In genomic region chr3:52022323-52023100, GRCh38 we compare ENCODE assay signal across 8 cellular contexts. TPM values are rescaled to one million over a fixed set of nuclear protein-coding genes. Genes with fewer than 3 reads are reported as not detected.
DNase-seq lines count a peak whose midpoint lies in the region; TF ChIP-seq lines count a peak whose summit lies in the region.
"Had no signal": no experiment of that assay in that cellular context is flagged by ENCODE, and none has a peak within 500 bp of the region (broad histone marks: within the 10 kb centered on the region; RNA-seq: fewer than 3 reads in every experiment).

No MANE protein-coding gene starts in this region.

- H3K4me3 ChIP-seq in fibroblast of lung (replicated peaks in 1 of 4; ENCODE audit: control extremely low read depth in 1 of 4, insufficient read depth in 1 of 4, low read depth in 3 of 4, low read length in 4 of 4) (no peak overlapping the region), smooth muscle cell (no peak overlapping the region)

- peaks cover 9% of the 10 kb centered on the region for H3F3A ChIP-seq in smooth muscle cell (ENCODE audit: low read depth)

- H3K4me1 ChIP-seq in fibroblast of lung (ENCODE audit: control insufficient read depth, extremely low read depth, insufficient read depth, low read length) (peaks cover 13% of the 10 kb centered on the region), smooth muscle cell (ENCODE audit: low read depth) (peaks cover 9% of the 10 kb centered on the region)

- H3K36me3 ChIP-seq in fibroblast of lung (ENCODE audit: control insufficient read depth, insufficient read depth, low read length): no peaks in the 10 kb centered on the region
- H3K36me3 ChIP-seq in smooth muscle cell (ENCODE audit: low read depth): no peaks in the 10 kb centered on the region

- H4K20me1 ChIP-seq in fibroblast of lung (ENCODE audit: control insufficient read depth, extremely low read depth, insufficient read depth, low read length) (no peaks in the 10 kb centered on the region), smooth muscle cell (ENCODE audit: low read depth) (no peaks in the 10 kb centered on the region)

- DNase-seq in DMS 273 (lab: John Stamatoyannopoulos, UW; ENCODE audit: unreplicated experiment) (peak; percentile 60), DMS 273 treated with DMSO at 0.1 percent for 48 hours (lab: John Stamatoyannopoulos, UW) (no peak), fibroblast of lung (ENCODE audit: low read depth in 2 of 2) (peak in 1 of 2 donors; percentile 42), smooth muscle cell (lab: John Stamatoyannopoulos, UW; ENCODE audit: unreplicated experiment) (no peak), NCI-H2107 treated with DMSO at 0.1 percent for 48 hours (lab: John Stamatoyannopoulos, UW; ENCODE audit: unreplicated experiment) (no peak), HEK293T (ENCODE audit: extremely low spot score) (no peak)

- CTCF ChIA-PET in HEK293T (lab: Yijun Ruan, JAX): interaction anchor here (1.2 to 1.8 kb wide), 2 partner anchors 9 to 18 kb away, joined by 4 to 5 read pairs; no protein-coding TSS in a partner anchor

- H3K9me3 ChIP-seq in fibroblast of lung (ENCODE audit: control insufficient read depth, insufficient read depth, low read depth, low read length): no peaks in the 10 kb centered on the region
- no peaks in the 10 kb centered on the region for H3K9me3 ChIP-seq in smooth muscle cell (replicated peaks; ENCODE audit: low read depth)

- H3K27ac ChIP-seq in fibroblast of lung (ENCODE audit: insufficient read depth, low read length): no peak overlapping the region
- peak overlapping the region; percentile 4 for H3K27ac ChIP-seq in smooth muscle cell (ENCODE audit: low read depth)
- H3K27ac ChIP-seq: 22Rv1, VCaP had no signal

- H3K9ac ChIP-seq in fibroblast of lung (ENCODE audit: insufficient read depth, low read length): no peak overlapping the region
- H3K9ac ChIP-seq in smooth muscle cell (ENCODE audit: low read depth): no peak overlapping the region

- H3K4me2 ChIP-seq in fibroblast of lung (ENCODE audit: extremely low read depth, insufficient read depth, low read length): peak overlapping the region; percentile 25
- H3K4me2 ChIP-seq in smooth muscle cell: peak overlapping the region; percentile 59

- POLR2A ChIA-PET in HEK293T (lab: Yijun Ruan, JAX): interaction anchor here (1.0 to 1.3 kb wide), 2 partner anchors 8 to 33 kb away, joined by 3 to 4 read pairs; partner anchors contain the start of gene DUSP7

- TF ChIP-seq CTCF in fibroblast of lung (conservative IDR thresholded peaks at IDR 0.05 in 1 of 2, IDR thresholded peaks at IDR 0.05 in 1 of 2; ENCODE audit: low read depth in 1 of 2, low read length in 2 of 2) (no peak), smooth muscle cell (IDR thresholded peaks at IDR 0.05; ENCODE audit: borderline replicate concordance, insufficient read depth, poor library complexity, severe bottlenecking) (no peak)

- no peaks in the 10 kb centered on the region for H3K79me2 ChIP-seq in fibroblast of lung (ENCODE audit: control insufficient read depth, insufficient read depth, low read length)
- no peaks in the 10 kb centered on the region for H3K79me2 ChIP-seq in smooth muscle cell (ENCODE audit: low read depth)

- no peak overlapping the region for H2AFZ ChIP-seq in fibroblast of lung (ENCODE audit: low read length)
- no peak overlapping the region for H2AFZ ChIP-seq in smooth muscle cell (ENCODE audit: low read depth)

- no peaks in the 10 kb centered on the region for H3K27me3 ChIP-seq in fibroblast of lung (ENCODE audit: control insufficient read depth, insufficient read depth, low read length)
- H3K27me3 ChIP-seq in smooth muscle cell (ENCODE audit: low read depth): no peaks in the 10 kb centered on the region

- WGBS in smooth muscle cell (ENCODE audit: low lambda C conversion rate): 54% methylated on average over 19 of the region's 20 CpGs

TF ChIP-seq in HEK293T, 16 proteins besides CTCF, POLR2A, EP300 and RAD21:
- TF ChIP-seq FOXA1 (IDR thresholded peaks at IDR 0.05) (no peak), ARNT (IDR thresholded peaks at IDR 0.05) (no peak), CTBP1 (IDR thresholded peaks at IDR 0.05; ENCODE audit: borderline replicate concordance) (no peak), BHLHE40 (IDR thresholded peaks at IDR 0.05; ENCODE audit: borderline replicate concordance) (no peak), FOXM1 (IDR thresholded peaks at IDR 0.05; ENCODE audit: borderline replicate concordance) (no peak), FOXK2 (IDR thresholded peaks at IDR 0.05) (no peak), TARDBP (IDR thresholded peaks at IDR 0.05) (no peak), HDGF (IDR thresholded peaks at IDR 0.05; ENCODE audit: borderline replicate concordance) (no peak), ZNF384 (IDR thresholded peaks at IDR 0.05) (no peak), ELF4 (IDR thresholded peaks at IDR 0.05) (no peak), SUZ12 (IDR thresholded peaks at IDR 0.05) (no peak)
- TF ChIP-seq, protein P1, sequence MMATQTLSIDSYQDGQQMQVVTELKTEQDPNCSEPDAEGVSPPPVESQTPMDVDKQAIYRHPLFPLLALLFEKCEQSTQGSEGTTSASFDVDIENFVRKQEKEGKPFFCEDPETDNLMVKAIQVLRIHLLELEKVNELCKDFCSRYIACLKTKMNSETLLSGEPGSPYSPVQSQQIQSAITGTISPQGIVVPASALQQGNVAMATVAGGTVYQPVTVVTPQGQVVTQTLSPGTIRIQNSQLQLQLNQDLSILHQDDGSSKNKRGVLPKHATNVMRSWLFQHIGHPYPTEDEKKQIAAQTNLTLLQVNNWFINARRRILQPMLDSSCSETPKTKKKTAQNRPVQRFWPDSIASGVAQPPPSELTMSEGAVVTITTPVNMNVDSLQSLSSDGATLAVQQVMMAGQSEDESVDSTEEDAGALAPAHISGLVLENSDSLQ (IDR thresholded peaks at IDR 0.05): no peak

RNA-seq across cellular contexts. Expression of gene RPL29, which starts 26.8 kb away (rescaled TPM):
- 1,076 and 1,351 TPM in 2 replicates for total RNA-seq in fibroblast of lung
- 1,512 and 1,580 TPM in 2 replicates for polyA plus RNA-seq in fibroblast of lung
- 1,612 and 1,638 TPM in 2 replicates for polyA plus RNA-seq in fibroblast of lung (2012)
- 263 and 406 TPM in 2 replicates for polyA minus RNA-seq in fibroblast of lung (ENCODE audit: low replicate concordance)
- total RNA-seq in smooth muscle cell: 1,004 and 1,042 TPM in 2 replicates
- polyA plus RNA-seq in smooth muscle cell: 708 and 743 TPM in 2 replicates

RNA-seq across cellular contexts. Expression of gene DUSP7, which starts 33.9 kb away (rescaled TPM):
- 5.4 and 5.6 TPM in 2 replicates for total RNA-seq in fibroblast of lung
- 23.7 and 26.5 TPM in 2 replicates for polyA plus RNA-seq in fibroblast of lung
- 15.2 and 16.3 TPM in 2 replicates for polyA plus RNA-seq in fibroblast of lung (2012)
- 58.6 and 71.0 TPM in 2 replicates for polyA minus RNA-seq in fibroblast of lung (ENCODE audit: low replicate concordance)
- 25.0 and 26.8 TPM in 2 replicates for total RNA-seq in smooth muscle cell
- polyA plus RNA-seq in smooth muscle cell: 12.4 and 13.3 TPM in 2 replicates

RNA-seq across cellular contexts. Expression of gene ACY1, which starts 39.2 kb away (rescaled TPM):
- total RNA-seq in fibroblast of lung (36.0 and 40.3 TPM in 2 replicates), smooth muscle cell (39.6 and 43.0 TPM in 2 replicates)
- polyA plus RNA-seq in fibroblast of lung (21.4 and 26.9 TPM in 2 replicates), smooth muscle cell (33.8 and 38.4 TPM in 2 replicates)
- polyA plus RNA-seq in fibroblast of lung (2012): 29.7 and 37.8 TPM in 2 replicates
- polyA minus RNA-seq in fibroblast of lung (ENCODE audit: low replicate concordance): 71.1 and 134 TPM in 2 replicates

RNA-seq across cellular contexts. Expression of gene ABHD14A, which starts 47.6 kb away (rescaled TPM):
- total RNA-seq in fibroblast of lung (5.1 and 9.0 TPM in 2 replicates), smooth muscle cell (6.2 and 16.1 TPM in 2 replicates)
- polyA plus RNA-seq in fibroblast of lung (7.8 and 10.2 TPM in 2 replicates), smooth muscle cell (38.6 and 49.7 TPM in 2 replicates)
- polyA plus RNA-seq in fibroblast of lung (2012): 10.6 and 15.9 TPM in 2 replicates
- polyA minus RNA-seq in fibroblast of lung (ENCODE audit: low replicate concordance): 11.3 and 15.1 TPM in 2 replicates

RNA-seq across cellular contexts. Expression of gene ABHD14B, which starts 48.7 kb away (rescaled TPM):
- total RNA-seq in fibroblast of lung (21.1 and 27.4 TPM in 2 replicates), smooth muscle cell (17.8 and 18.9 TPM in 2 replicates)
- polyA plus RNA-seq in fibroblast of lung (38.2 and 46.3 TPM in 2 replicates), smooth muscle cell (26.2 and 31.4 TPM in 2 replicates)
- polyA plus RNA-seq in fibroblast of lung (2012): 33.6 and 39.0 TPM in 2 replicates
- polyA minus RNA-seq in fibroblast of lung (ENCODE audit: low replicate concordance): 50.6 and 60.5 TPM in 2 replicates
